ENCODE assay signal across 29 cellular contexts in genomic region chr17:4448197-4448980, GRCh38. TPM values are rescaled to one million over a fixed set of nuclear protein-coding genes. Genes with fewer than 3 reads are reported as not detected.
DNase-seq lines count a peak whose midpoint lies in the region; ATAC-seq, FAIRE-seq and TF ChIP-seq lines count a peak whose summit lies in the region.
"Had no signal": no experiment of that assay in that cellular context is flagged by ENCODE, and none has a peak within 500 bp of the region (broad histone marks: within the 10 kb centered on the region; RNA-seq: fewer than 3 reads in every experiment).

No MANE protein-coding gene starts in this region.

- 42% methylated on average over 11 of the region's 11 CpGs for WGBS in A549 (ENCODE audit: missing lambda C conversion rate)

- no peak for TF ChIP-seq RAD21 in A549 (conservative IDR thresholded peaks at IDR 0.05 in 1 of 2, IDR thresholded peaks at IDR 0.05 in 1 of 2)

- H3K4me1 Mint-ChIP-seq in activated T-helper 17 cell treated with anti-CD3 and anti-CD28 coated beads, Interleukin-2, amount 50 U/mL, for 72 hours = no peaks in the 10 kb centered on the region
- H3K4me1 Mint-ChIP-seq: stimulated activated naive B cell treated with anti-CD40 and anti-IgM and Interleukin-4, amounts not matched to agents 10 μg/mL and 1 μg/mL and 100 μg/mL, for 72 hours had no signal

- no peak for DNase-seq in A549 (ENCODE audit: low read depth in 1 of 2, low spot score in 1 of 2)
- DNase-seq in H54 (ENCODE audit: insufficient read length, low spot score) = peak; percentile 50
- DNase-seq in kidney tubule cell (ENCODE audit: low spot score) = peak; percentile 44
- no peak for DNase-seq in RWPE1 (ENCODE audit: low spot score)
- no peak for DNase-seq in iPS-NIHi11 (ENCODE audit: low spot score)
- DNase-seq in HK-2 (ENCODE audit: unreplicated experiment) = no peak
- DNase-seq: ACHN; activated CD4-positive, alpha-beta T cell treated with anti-CD3 and anti-CD28 coated beads, Interleukin-2, amount 50 U/mL, for 1 hour; activated CD8-positive, alpha-beta memory T cell treated with anti-CD3 and anti-CD28 coated beads, Interleukin-2, amount 10 ng/mL, durations not matched to agents 7 days and 5 days; aorta; CD4-positive, CD25-positive, alpha-beta regulatory T cell; heart left ventricle; left cardiac atrium; mesenchymal stem cell; NCI-H1105; NCI-H2029 treated with DMSO at 0.1 percent for 48 hours; NCI-H345; NCI-H748 treated with DMSO at 0.1 percent for 48 hours; small intestine; stimulated activated CD4-positive, alpha-beta T cell treated with anti-CD3 and anti-CD28 coated beads, Interleukin-2, amount 100 ng/mL, for 48 hours; stimulated activated naive B cell treated with anti-CD40 and anti-IgM and Interleukin-4, amounts not matched to agents 10 μg/mL and 1 μg/mL and 100 μg/mL, for 72 hours; T-helper 2 cell had no signal

- H3K27me3 Mint-ChIP-seq in activated T-helper 17 cell treated with anti-CD3 and anti-CD28 coated beads, Interleukin-2, amount 50 U/mL, for 72 hours = no peaks in the 10 kb centered on the region
- H3K27me3 Mint-ChIP-seq: activated CD8-positive, alpha-beta memory T cell treated with anti-CD3 and anti-CD28 coated beads, Interleukin-2, amount 10 ng/mL, durations not matched to agents 7 days and 5 days; CD4-positive, CD25-positive, alpha-beta regulatory T cell; stimulated activated naive B cell treated with anti-CD40 and anti-IgM and Interleukin-4, amounts not matched to agents 10 μg/mL and 1 μg/mL and 100 μg/mL, for 72 hours had no signal

- TF ChIP-seq CTCF in A549 (IDR thresholded peaks at IDR 0.05) = no peak
- TF ChIP-seq CTCF in RWPE1 (conservative IDR thresholded peaks at IDR 0.05; ENCODE audit: low read depth) = no peak

- H3K4me2 ChIP-seq in A549 = no peak overlapping the region

- TF ChIP-seq POLR2A in A549 (IDR thresholded peaks at IDR 0.05; ENCODE audit: low read length) (no peak), H54 (IDR thresholded peaks at IDR 0.05; ENCODE audit: low read depth, low read length) (no peak)

- H3K9me3 ChIP-seq in A549 = no peaks in the 10 kb centered on the region
- H3K9me3 ChIP-seq: heart left ventricle, neutrophil, vagina had no signal

- POLR2A ChIA-PET in A549 (lab: Yijun Ruan, JAX) = no interaction called here
- POLR2A ChIA-PET in RWPE1 (lab: Yijun Ruan, JAX; ENCODE audit: low non-redundant PET) = no interaction called here

- no peak overlapping the region for H3K27ac ChIP-seq in A549
- H3K27ac ChIP-seq in RWPE1 = no peak overlapping the region
- H3K27ac ChIP-seq: heart left ventricle, neutrophil, SK-N-MC, vagina had no signal

- TF ChIP-seq EP300 in A549 (IDR thresholded peaks at IDR 0.05) = no peak

- ATAC-seq in A549 (peak; percentile 9 to 17; a peak in 4 of 6 replicates), GM19351 (IDR thresholded peaks at IDR 0.05; ENCODE audit: unreplicated experiment) (no peak)
- ATAC-seq in activated T-helper 17 cell treated with anti-CD3 and anti-CD28 coated beads, Interleukin-2, amount 50 U/mL, for 72 hours (replicated peaks) = no peak
- ATAC-seq: activated CD8-positive, alpha-beta memory T cell treated with anti-CD3 and anti-CD28 coated beads, Interleukin-2, amount 10 ng/mL, durations not matched to agents 7 days and 5 days; activated naive CD4-positive, alpha-beta T cell treated with anti-CD3 and anti-CD28 coated beads, Interleukin-2, amount 50 U/mL, for 72 hours; heart left ventricle; stimulated activated naive B cell treated with anti-CD40 and anti-IgM and Interleukin-4, amounts not matched to agents 10 μg/mL and 1 μg/mL and 100 μg/mL, for 72 hours had no signal

- H3K36me3 Mint-ChIP-seq in activated T-helper 17 cell treated with anti-CD3 and anti-CD28 coated beads, Interleukin-2, amount 50 U/mL, for 72 hours (ENCODE audit: low read depth) = no peaks in the 10 kb centered on the region
- H3K36me3 Mint-ChIP-seq: activated naive CD4-positive, alpha-beta T cell treated with anti-CD3 and anti-CD28 coated beads, Interleukin-2, amount 50 U/mL, for 72 hours; CD4-positive, CD25-positive, alpha-beta regulatory T cell; stimulated activated naive B cell treated with anti-CD40 and anti-IgM and Interleukin-4, amounts not matched to agents 10 μg/mL and 1 μg/mL and 100 μg/mL, for 72 hours had no signal

- FAIRE-seq in A549 (lab: Jason Lieb, UNC) (no peak), H54 (lab: Jason Lieb, UNC) (no peak)
- FAIRE-seq: small intestine had no signal

- peak overlapping the region; percentile 31 for H3K27ac Mint-ChIP-seq in activated T-helper 17 cell treated with anti-CD3 and anti-CD28 coated beads, Interleukin-2, amount 50 U/mL, for 72 hours
- H3K27ac Mint-ChIP-seq: activated CD8-positive, alpha-beta memory T cell treated with anti-CD3 and anti-CD28 coated beads, Interleukin-2, amount 10 ng/mL, durations not matched to agents 7 days and 5 days; stimulated activated naive B cell treated with anti-CD40 and anti-IgM and Interleukin-4, amounts not matched to agents 10 μg/mL and 1 μg/mL and 100 μg/mL, for 72 hours had no signal

- peaks cover 6% of the 10 kb centered on the region for H3K4me1 ChIP-seq in A549
- H3K4me1 ChIP-seq: vagina had no signal

- no peak overlapping the region for H3K4me3 Mint-ChIP-seq in activated T-helper 17 cell treated with anti-CD3 and anti-CD28 coated beads, Interleukin-2, amount 50 U/mL, for 72 hours
- H3K4me3 Mint-ChIP-seq: activated CD8-positive, alpha-beta memory T cell treated with anti-CD3 and anti-CD28 coated beads, Interleukin-2, amount 10 ng/mL, durations not matched to agents 7 days and 5 days; CD4-positive, CD25-positive, alpha-beta regulatory T cell; stimulated activated naive B cell treated with anti-CD40 and anti-IgM and Interleukin-4, amounts not matched to agents 10 μg/mL and 1 μg/mL and 100 μg/mL, for 72 hours had no signal

- CTCF ChIA-PET in A549 (lab: Yijun Ruan, JAX) = interaction anchor here (1.1 to 2.5 kb wide), 8 partner anchors 13 to 118 kb away, joined by 3 to 7 read pairs (median 4); no protein-coding TSS in a partner anchor
- CTCF ChIA-PET in RWPE1 (lab: Yijun Ruan, JAX) = interaction anchor here (0.9 kb wide), 1 partner anchor 28 kb away, joined by 3 read pairs; no protein-coding TSS in a partner anchor

- no peak overlapping the region for H3K4me3 ChIP-seq in A549
- H3K4me3 ChIP-seq: heart left ventricle, SK-N-MC, vagina had no signal

- no peaks in the 10 kb centered on the region for H3K9me3 Mint-ChIP-seq in activated T-helper 17 cell treated with anti-CD3 and anti-CD28 coated beads, Interleukin-2, amount 50 U/mL, for 72 hours
- H3K9me3 Mint-ChIP-seq: activated naive CD4-positive, alpha-beta T cell treated with anti-CD3 and anti-CD28 coated beads, Interleukin-2, amount 50 U/mL, for 72 hours; stimulated activated naive B cell treated with anti-CD40 and anti-IgM and Interleukin-4, amounts not matched to agents 10 μg/mL and 1 μg/mL and 100 μg/mL, for 72 hours had no signal

TF ChIP-seq in A549, 52 proteins besides CTCF, POLR2A, EP300 and RAD21 (continues in another document):
- TF ChIP-seq, protein P1, sequence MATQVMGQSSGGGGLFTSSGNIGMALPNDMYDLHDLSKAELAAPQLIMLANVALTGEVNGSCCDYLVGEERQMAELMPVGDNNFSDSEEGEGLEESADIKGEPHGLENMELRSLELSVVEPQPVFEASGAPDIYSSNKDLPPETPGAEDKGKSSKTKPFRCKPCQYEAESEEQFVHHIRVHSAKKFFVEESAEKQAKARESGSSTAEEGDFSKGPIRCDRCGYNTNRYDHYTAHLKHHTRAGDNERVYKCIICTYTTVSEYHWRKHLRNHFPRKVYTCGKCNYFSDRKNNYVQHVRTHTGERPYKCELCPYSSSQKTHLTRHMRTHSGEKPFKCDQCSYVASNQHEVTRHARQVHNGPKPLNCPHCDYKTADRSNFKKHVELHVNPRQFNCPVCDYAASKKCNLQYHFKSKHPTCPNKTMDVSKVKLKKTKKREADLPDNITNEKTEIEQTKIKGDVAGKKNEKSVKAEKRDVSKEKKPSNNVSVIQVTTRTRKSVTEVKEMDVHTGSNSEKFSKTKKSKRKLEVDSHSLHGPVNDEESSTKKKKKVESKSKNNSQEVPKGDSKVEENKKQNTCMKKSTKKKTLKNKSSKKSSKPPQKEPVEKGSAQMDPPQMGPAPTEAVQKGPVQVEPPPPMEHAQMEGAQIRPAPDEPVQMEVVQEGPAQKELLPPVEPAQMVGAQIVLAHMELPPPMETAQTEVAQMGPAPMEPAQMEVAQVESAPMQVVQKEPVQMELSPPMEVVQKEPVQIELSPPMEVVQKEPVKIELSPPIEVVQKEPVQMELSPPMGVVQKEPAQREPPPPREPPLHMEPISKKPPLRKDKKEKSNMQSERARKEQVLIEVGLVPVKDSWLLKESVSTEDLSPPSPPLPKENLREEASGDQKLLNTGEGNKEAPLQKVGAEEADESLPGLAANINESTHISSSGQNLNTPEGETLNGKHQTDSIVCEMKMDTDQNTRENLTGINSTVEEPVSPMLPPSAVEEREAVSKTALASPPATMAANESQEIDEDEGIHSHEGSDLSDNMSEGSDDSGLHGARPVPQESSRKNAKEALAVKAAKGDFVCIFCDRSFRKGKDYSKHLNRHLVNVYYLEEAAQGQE (IDR thresholded peaks at IDR 0.05) = no peak
- TF ChIP-seq, protein P2, sequence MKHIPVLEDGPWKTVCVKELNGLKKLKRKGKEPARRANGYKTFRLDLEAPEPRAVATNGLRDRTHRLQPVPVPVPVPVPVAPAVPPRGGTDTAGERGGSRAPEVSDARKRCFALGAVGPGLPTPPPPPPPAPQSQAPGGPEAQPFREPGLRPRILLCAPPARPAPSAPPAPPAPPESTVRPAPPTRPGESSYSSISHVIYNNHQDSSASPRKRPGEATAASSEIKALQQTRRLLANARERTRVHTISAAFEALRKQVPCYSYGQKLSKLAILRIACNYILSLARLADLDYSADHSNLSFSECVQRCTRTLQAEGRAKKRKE (CRISPR knock-in tag; IDR thresholded peaks at IDR 0.05; ENCODE audit: low read depth) = no peak

RNA-seq across cellular contexts. Expression of gene SPNS3, which starts 14.6 kb away (rescaled TPM):
- not detected in 2 replicates for polyA plus RNA-seq in A549 (2011; rRNA removed)
- polyA plus RNA-seq in A549 (2012; cell fraction: cytosol; rRNA removed) = 0.03 TPM in 1 of 2 replicates, not detected in the other
- 0.02 TPM in 1 of 2 replicates, not detected in the other for polyA plus RNA-seq in A549 (2012; cell fraction: nucleus; rRNA removed)
- polyA plus RNA-seq in A549 (2017; fragmentation: RNase III; extraction: RNeasy Plus Mini Kit Qiagen cat#74134 plus additional on column Dnase treatment) = not detected in 3 replicates
- polyA minus RNA-seq in A549 (2011; rRNA and poly(A)+ RNA removed) = not detected in 2 replicates
- 1 to 10 TPM; 2.4 to 5.8 TPM for total RNA-seq in activated T-helper 17 cell treated with anti-CD3 and anti-CD28 coated beads, Interleukin-2, amount 50 U/mL, for 72 hours
- total RNA-seq: RPMI7951, vagina had no signal

RNA-seq across cellular contexts. Expression of gene SPNS2, which starts 50.3 kb away (rescaled TPM):
- polyA plus RNA-seq in A549 (2011; rRNA removed) = 0.25 and 0.27 TPM in 2 replicates
- polyA plus RNA-seq in A549 (2012; cell fraction: cytosol; rRNA removed) = 0.03 and 0.09 TPM in 2 replicates
- 0.05 and 0.11 TPM in 2 replicates for polyA plus RNA-seq in A549 (2012; cell fraction: nucleus; rRNA removed)
- 0.13 to 0.46 TPM (median 0.38 TPM) in 3 replicates for polyA plus RNA-seq in A549 (2017; fragmentation: RNase III; extraction: RNeasy Plus Mini Kit Qiagen cat#74134 plus additional on column Dnase treatment)
- polyA minus RNA-seq in A549 (2011; rRNA and poly(A)+ RNA removed) = 0.29 and 1.3 TPM in 2 replicates
- total RNA-seq in activated T-helper 17 cell treated with anti-CD3 and anti-CD28 coated beads, Interleukin-2, amount 50 U/mL, for 72 hours = under 1 TPM in 1 of 2 donors, not detected in 1; 0.45 TPM
- total RNA-seq: RPMI7951 had no signal
- polyA plus RNA-seq: CD4-positive, CD25-positive, alpha-beta regulatory T cell had no signal

Comparison
In these comparisons a context has a peak if more than half of its experiments do, and no peak if none do; other contexts are left out.
1. ATAC-seq: peak in A549 (2 of 2); none in activated T-helper 17 cell treated with anti-CD3 and anti-CD28 coated beads, Interleukin-2, amount 50 U/mL, for 72 hours (single experiment) and GM19351 (single experiment).
2. DNase-seq: peak in H54 (single experiment) and kidney tubule cell (single experiment); none in A549 (0 of 2), RWPE1 (single experiment), iPS-NIHi11 (single experiment) and HK-2 (single experiment).